Comparison of ENCODE assay signal across 31 cellular contexts in the genomic region with DNA sequence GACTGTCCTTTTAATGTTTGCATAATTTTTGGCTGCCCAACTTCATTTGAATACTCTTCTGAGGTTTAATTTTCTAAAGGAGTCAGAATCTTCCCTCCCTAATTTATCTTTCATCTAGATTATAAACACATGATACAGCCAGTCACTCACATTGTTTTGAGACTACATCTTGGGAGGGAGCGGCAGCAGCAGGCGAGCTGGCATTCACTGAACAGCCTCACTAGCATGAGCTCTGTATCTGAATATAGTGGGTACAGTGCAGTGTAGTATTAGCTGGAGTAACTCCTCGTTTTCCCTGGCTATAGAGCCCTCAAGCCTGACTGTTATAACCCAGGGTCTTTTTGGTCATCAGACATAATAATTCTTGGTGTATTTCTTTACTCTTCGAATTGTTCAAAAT.
"Had no signal": no experiment of that assay in that cellular context is flagged by ENCODE, and none has a peak within 500 bp of the region (broad histone marks: within the 10 kb centered on the region; RNA-seq: fewer than 3 reads in every experiment).

No MANE protein-coding gene starts in this region.

- H3K36me3 ChIP-seq: left lung, lower lobe of right lung, pancreas, prostate gland, stomach, thyroid gland, transverse colon, upper lobe of right lung had no signal

- H3K36me3 Mint-ChIP-seq: immature natural killer cell; naive thymus-derived CD8-positive, alpha-beta T cell; stimulated activated naive B cell treated with anti-CD40 and anti-IgM and Interleukin-4, amounts not matched to agents 10 μg/mL and 1 μg/mL and 100 μg/mL, for 72 hours had no signal

- FAIRE-seq: islet of Langerhans, kidney, pancreas, urothelium cell line had no signal

- H3K9me3 Mint-ChIP-seq: nephron, neural crest cell had no signal

- H3K4me3 Mint-ChIP-seq: immature natural killer cell; naive thymus-derived CD8-positive, alpha-beta T cell; nephron; neural crest cell; stimulated activated naive B cell treated with anti-CD40 and anti-IgM and Interleukin-4, amounts not matched to agents 10 μg/mL and 1 μg/mL and 100 μg/mL, for 72 hours had no signal

- H3K9me3 ChIP-seq: left lung, lower lobe of right lung, pancreas, prostate gland, testis, thyroid gland, transverse colon, upper lobe of right lung had no signal

- ATAC-seq: left colon; left lung; lower lobe of right lung; naive thymus-derived CD8-positive, alpha-beta T cell; pancreas; right cardiac atrium; sciatic nerve; stimulated activated naive B cell treated with anti-CD40 and anti-IgM and Interleukin-4, amounts not matched to agents 10 μg/mL and 1 μg/mL and 100 μg/mL, for 72 hours; stimulated activated naive CD8-positive, alpha-beta T cell treated with anti-CD3 and anti-CD28 coated beads, Interleukin-15, Interleukin-2, amounts not matched to agents 100 U/mL and 50 U/mL, for 24 hours; upper lobe of right lung had no signal

- H3K27me3 Mint-ChIP-seq: naive thymus-derived CD8-positive, alpha-beta T cell; stimulated activated naive B cell treated with anti-CD40 and anti-IgM and Interleukin-4, amounts not matched to agents 10 μg/mL and 1 μg/mL and 100 μg/mL, for 72 hours had no signal

- H3K4me1 ChIP-seq: left lung, lower lobe of right lung, pancreas, prostate gland, stomach, testis, thyroid gland, transverse colon, upper lobe of right lung had no signal

- H3K27me3 ChIP-seq: left lung, pancreas, stomach, testis, thyroid gland, transverse colon, upper lobe of right lung had no signal

- H3K4me1 Mint-ChIP-seq: immature natural killer cell; naive thymus-derived CD8-positive, alpha-beta T cell; neural crest cell; stimulated activated naive B cell treated with anti-CD40 and anti-IgM and Interleukin-4, amounts not matched to agents 10 μg/mL and 1 μg/mL and 100 μg/mL, for 72 hours had no signal

- DNase-seq: immature natural killer cell; kidney; left colon; lower lobe of right lung; mammary epithelial cell; mesenchymal stem cell; naive thymus-derived CD8-positive, alpha-beta T cell; nucleus accumbens; pancreas; posterior cingulate gyrus; retina; right cardiac atrium; stimulated activated CD4-positive, alpha-beta T cell treated with anti-CD3 and anti-CD28 coated beads, Interleukin-12 subunit alpha, Interleukin-12 subunit beta, amount 100 ng/mL, for 4 hours; stimulated activated CD4-positive, alpha-beta T cell treated with anti-CD3 and anti-CD28 coated beads, Interleukin-15, amount 100 ng/mL, for 24 hours; stimulated activated CD4-positive, alpha-beta T cell treated with anti-CD3 and anti-CD28 coated beads, Interleukin-2, amount 100 ng/mL, for 24 hours; stimulated activated CD4-positive, alpha-beta T cell treated with anti-CD3 and anti-CD28 coated beads, Interleukin-4, amount 100 ng/mL, for 1 hour; stimulated activated naive B cell treated with anti-CD40 and anti-IgM and Interleukin-4, amounts not matched to agents 10 μg/mL and 1 μg/mL and 100 μg/mL, for 72 hours; stimulated activated naive CD8-positive, alpha-beta T cell treated with anti-CD3 and anti-CD28 coated beads, Interleukin-15, Interleukin-2, amounts not matched to agents 100 U/mL and 50 U/mL, for 24 hours; stomach; testis; thyroid gland; transverse colon; upper lobe of right lung had no signal

- H3K4me3 ChIP-seq: left lung, lower lobe of right lung, pancreas, prostate gland, skin epidermis, stomach, thyroid gland, transverse colon, upper lobe of right lung had no signal

- H3K27ac ChIP-seq: left lung, lower lobe of right lung, pancreas, prostate gland, skin epidermis, stomach, testis, thyroid gland, transverse colon, upper lobe of right lung had no signal

- H3K27ac Mint-ChIP-seq: immature natural killer cell; naive thymus-derived CD8-positive, alpha-beta T cell; nephron; stimulated activated naive B cell treated with anti-CD40 and anti-IgM and Interleukin-4, amounts not matched to agents 10 μg/mL and 1 μg/mL and 100 μg/mL, for 72 hours had no signal
